7 cellular contexts compared by ENCODE assay signal in the genomic region with DNA sequence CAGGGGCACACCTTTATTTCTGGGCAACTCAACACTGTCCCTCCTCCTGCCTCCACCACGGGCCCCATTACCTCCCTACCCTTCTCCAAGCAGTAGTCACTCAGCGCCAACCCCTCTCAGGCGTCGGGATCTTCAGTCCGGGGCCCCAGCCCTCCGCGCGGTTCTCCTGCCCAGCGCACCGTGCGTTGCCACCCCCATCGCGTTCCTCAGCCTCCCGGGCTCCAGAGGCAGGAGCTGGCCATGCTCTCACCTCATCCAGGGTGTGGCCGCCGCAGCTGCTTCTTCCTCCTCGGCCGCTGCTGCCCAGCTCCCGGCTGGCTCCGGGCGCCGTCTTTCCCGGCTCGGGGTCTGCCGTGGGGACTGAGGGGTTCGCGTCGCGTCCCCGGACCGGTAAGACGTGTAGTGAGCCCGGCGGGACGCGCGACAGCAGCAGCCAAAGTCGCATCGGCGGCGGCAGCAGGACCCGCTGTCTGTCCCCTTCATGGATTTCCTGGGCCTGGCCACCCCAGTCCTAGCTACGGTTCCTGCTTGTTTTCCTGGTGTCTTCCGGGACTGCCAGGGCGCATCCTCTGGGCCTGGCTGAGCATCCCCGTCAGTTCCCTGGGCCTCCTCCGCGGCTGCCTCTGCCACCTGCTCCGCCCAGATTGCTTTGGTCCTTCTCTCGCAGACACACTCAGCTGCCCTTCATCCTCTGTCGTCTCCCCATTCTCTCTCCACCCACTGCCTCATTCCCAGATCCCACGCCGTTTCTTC. TPM values are rescaled to one million over a fixed set of nuclear protein-coding genes. Genes with fewer than 3 reads are reported as not detected.
A peak's percentile ranks its signal among the peaks of the same experiment; 100 is the strongest.
DNase-seq lines count a peak whose midpoint lies in the region; ATAC-seq, FAIRE-seq and TF ChIP-seq lines count a peak whose summit lies in the region.
"Not testable (repeated sequence)": the region's sequence is repeated elsewhere in the genome, so short reads cannot be mapped to it uniquely, and the experiment has no call there.

No MANE protein-coding gene starts in this region.

- H3K9me3 ChIP-seq in HEK293 (ENCODE audit: control insufficient read depth, insufficient read depth, low read depth, low read length); WERI-Rb-1 (ENCODE audit: severe bottlenecking); astrocyte (ENCODE audit: insufficient read depth, low read depth, low read length); hepatocyte (ENCODE audit: low read depth); mesodermal cell (ENCODE audit: control insufficient read depth, low read length): not testable (repeated sequence)

- H3K79me2 ChIP-seq in astrocyte (ENCODE audit: insufficient read depth, low read length); hepatocyte: not testable (repeated sequence)

- not testable (repeated sequence) for H3K36me3 ChIP-seq in HEK293 (ENCODE audit: control insufficient read depth in 2 of 2, insufficient read depth in 1 of 2, low read length in 2 of 2); WERI-Rb-1; astrocyte (ENCODE audit: insufficient read depth, low read length); hepatocyte (replicated peaks; ENCODE audit: insufficient read depth, low read depth); mesodermal cell (ENCODE audit: control insufficient read depth, insufficient read depth, low read length)

- H3K27me3 Mint-ChIP-seq in astrocyte (ENCODE audit: low read depth, unreplicated experiment) = not testable (repeated sequence)

- intact Hi-C loops in sciatic nerve (cut with DNase I) = not testable (repeated sequence)

- H3K4me1 ChIP-seq in HEK293 (ENCODE audit: control insufficient read depth, insufficient read depth, low read length); astrocyte (ENCODE audit: insufficient read depth, low read length); hepatocyte (ENCODE audit: insufficient read depth); mesodermal cell (ENCODE audit: control insufficient read depth, insufficient read depth, low read length, poor library complexity, severe bottlenecking): not testable (repeated sequence)

- H2AFZ ChIP-seq in astrocyte (ENCODE audit: low read depth, low read length); hepatocyte: not testable (repeated sequence)

- not testable (repeated sequence) for H3K36me3 Mint-ChIP-seq in astrocyte (ENCODE audit: low read depth, unreplicated experiment)

- peak overlapping the region; percentile 33 for H3K4me2 ChIP-seq in astrocyte (ENCODE audit: low read length)
- H3K4me2 ChIP-seq in hepatocyte = peak overlapping the region; percentile 74

- peak; percentile 4 for DNase-seq in WERI-Rb-1
- DNase-seq in astrocyte (ENCODE audit: low read depth); hepatocyte (ENCODE audit: low spot score); sciatic nerve (ENCODE audit: low spot score): not testable (repeated sequence)

- H3K4me3 ChIP-seq in HEK293 (ENCODE audit: low read depth, low read length) (peak overlapping the region; percentile 15; the same call in 1 of the 2 replicates), mesodermal cell (ENCODE audit: extremely low read depth, insufficient read depth, low read length, poor library complexity, severe bottlenecking) (peak overlapping the region; percentile 14)
- H3K4me3 ChIP-seq in WERI-Rb-1 (ENCODE audit: low read depth, low read length); astrocyte (ENCODE audit: insufficient read depth, low read depth, low read length); hepatocyte: not testable (repeated sequence)

- not testable (repeated sequence) for H3K9me3 Mint-ChIP-seq in astrocyte (ENCODE audit: unreplicated experiment)

- H3K9ac ChIP-seq in astrocyte (ENCODE audit: low read length) = not testable (repeated sequence)

- not testable (repeated sequence) for H3K4me1 Mint-ChIP-seq in astrocyte (ENCODE audit: low read depth, unreplicated experiment)

- H3K27ac Mint-ChIP-seq in astrocyte (ENCODE audit: unreplicated experiment) = not testable (repeated sequence)

- not testable (repeated sequence) for TF ChIP-seq CTCF in HEK293 (tag by site-specific recombination; IDR thresholded peaks at IDR 0.05); WERI-Rb-1 (IDR thresholded peaks at IDR 0.05; ENCODE audit: low read depth, low read length); astrocyte (IDR thresholded peaks at IDR 0.05; ENCODE audit: insufficient read depth, low read depth, low read length); hepatocyte (IDR thresholded peaks at IDR 0.05; ENCODE audit: poor library complexity)

- CTCF ChIA-PET in HEK293 (lab: Yijun Ruan, JAX) = not testable (repeated sequence)

- not testable (repeated sequence) for FAIRE-seq in astrocyte (lab: Jason Lieb, UNC)

- ATAC-seq in esophagus mucosa (peak; percentile 53), sciatic nerve (peak; percentile 74)

- H3K27ac ChIP-seq in HEK293 (ENCODE audit: extremely low read depth, low read depth, low read length); WERI-Rb-1; astrocyte (ENCODE audit: low read depth, low read length); hepatocyte; mesodermal cell (ENCODE audit: low read depth, low read length, severe bottlenecking): not testable (repeated sequence)

- H3K27me3 ChIP-seq in WERI-Rb-1 (ENCODE audit: insufficient read depth, low read depth, severe bottlenecking); astrocyte (ENCODE audit: insufficient read depth, low read length); hepatocyte: not testable (repeated sequence)

- H4K20me1 ChIP-seq in astrocyte (ENCODE audit: insufficient read depth, low read length); hepatocyte (ENCODE audit: insufficient read depth, poor library complexity, severe bottlenecking): not testable (repeated sequence)

- WGBS in hepatocyte (ENCODE audit: low lambda C conversion rate, missing lambda C conversion rate) = 0% methylated on average over 1 of the region's 53 CpGs
- WGBS in mesodermal cell (ENCODE audit: insufficient coverage in 2 of 2), 2 experiments = 12% methylated on average over 11 of the region's 53 CpGs

- not testable (repeated sequence) for H3K9me2 ChIP-seq in hepatocyte (replicated peaks; ENCODE audit: insufficient read depth)

- POLR2A ChIA-PET in HEK293 (lab: Yijun Ruan, JAX) = not testable (repeated sequence)

- H3K4me3 Mint-ChIP-seq in astrocyte (ENCODE audit: unreplicated experiment) = not testable (repeated sequence)

RNA-seq across cellular contexts. Expression of gene NBPF26, which starts 22.8 kb away (rescaled TPM):
- total RNA-seq in astrocyte (20.8 and 24.6 TPM in 2 replicates), esophagus mucosa (22.2 TPM), hepatocyte (13.4 and 17.6 TPM in 2 replicates), sciatic nerve (59.3 TPM)
- 8.0 and 8.9 TPM in 2 replicates for polyA plus RNA-seq in hepatocyte
- 16.3 TPM for polyA plus RNA-seq in mesodermal cell (2013, experiment 1 of 2)
- polyA plus RNA-seq in mesodermal cell (2013, experiment 2 of 2) = 14.3 TPM
